ENCODE assay signal across 20 cellular contexts in the genomic region with DNA sequence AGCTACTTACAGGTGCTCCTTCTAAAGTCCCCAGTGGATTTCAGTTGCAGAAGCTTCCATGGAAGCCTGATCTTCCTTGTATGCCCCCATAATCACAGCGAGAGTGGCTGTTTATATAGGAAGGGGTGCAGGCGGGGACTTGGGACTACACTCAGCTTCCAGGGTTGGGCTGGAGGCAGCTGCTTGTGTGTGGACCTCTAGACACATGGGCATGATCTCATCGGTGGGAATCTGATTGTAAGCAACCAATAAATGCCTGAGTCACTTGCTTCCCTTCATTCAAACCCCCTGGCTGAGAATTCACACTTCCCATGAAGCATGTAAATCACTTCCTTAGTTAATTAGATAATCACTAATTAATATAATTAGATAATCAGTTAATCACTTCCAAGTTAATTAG. TPM values are rescaled to one million over a fixed set of nuclear protein-coding genes. Genes with fewer than 3 reads are reported as not detected.
DNase-seq lines count a peak whose midpoint lies in the region; ATAC-seq lines count a peak whose summit lies in the region.
"Had no signal": no experiment of that assay in that cellular context is flagged by ENCODE, and none has a peak within 500 bp of the region (broad histone marks: within the 10 kb centered on the region; RNA-seq: fewer than 3 reads in every experiment).

No MANE protein-coding gene starts in this region.

- no peak for ATAC-seq in GM21825 (IDR thresholded peaks at IDR 0.05; ENCODE audit: unreplicated experiment)
- ATAC-seq in HG03045 (IDR thresholded peaks at IDR 0.05; ENCODE audit: unreplicated experiment), result no peak
- ATAC-seq in sciatic nerve, result no peak
- ATAC-seq: body of pancreas, GM12878 had no signal

- intact Hi-C loops in sciatic nerve (cut with DNase I), result no loop called here

- DNase-seq in A172 (ENCODE audit: low spot score) (peak; percentile 23), GM03348 (ENCODE audit: low spot score) (peak; percentile 22), NCI-H69 (lab: John Stamatoyannopoulos, UW) (peak; percentile 25), glomerular visceral epithelial cell (ENCODE audit: extremely low spot score) (peak; percentile 17), sciatic nerve (ENCODE audit: low spot score) (no peak), NCI-H2107 (lab: John Stamatoyannopoulos, UW) (no peak)
- DNase-seq: activated CD4-positive, alpha-beta memory T cell treated with anti-CD3 and anti-CD28 coated beads for 36 hours; activated T-cell treated with anti-CD3 and anti-CD28 coated beads, Interleukin-2, amount 50 U/mL, for 24 hours; body of pancreas; CD8-positive, alpha-beta memory T cell; cortex of kidney; NCI-H146; NCI-H510A; stimulated activated naive CD4-positive, alpha-beta T cell treated with Interleukin-2 at 50 U/mL for 16 hours had no signal

RNA-seq across cellular contexts. Expression of a gene that starts 1.0 kb away (rescaled TPM):
- not detected in 2 replicates for total RNA-seq in A172 (2014; rRNA removed; shearing (Covaris generic))
- total RNA-seq in sciatic nerve, result not detected
- total RNA-seq: activated CD4-positive, alpha-beta memory T cell treated with anti-CD3 and anti-CD28 coated beads for 36 hours; body of pancreas; CD8-positive, alpha-beta memory T cell; epithelial cell of proximal tubule; glomerular endothelial cell had no signal

RNA-seq across cellular contexts. Expression of a gene that starts 19.1 kb away (rescaled TPM):
- not detected in 2 replicates for total RNA-seq in A172 (2014; rRNA removed; shearing (Covaris generic))
- total RNA-seq in sciatic nerve, result not detected
- total RNA-seq: activated CD4-positive, alpha-beta memory T cell treated with anti-CD3 and anti-CD28 coated beads for 36 hours; body of pancreas; CD8-positive, alpha-beta memory T cell; epithelial cell of proximal tubule; glomerular endothelial cell; GM12878; urinary bladder had no signal

RNA-seq across cellular contexts. Expression of a gene that starts 51.4 kb away (rescaled TPM):
- total RNA-seq in A172 (2014; rRNA removed; shearing (Covaris generic)), result not detected in 2 replicates
- 0.53 TPM for total RNA-seq in sciatic nerve
- total RNA-seq: activated CD4-positive, alpha-beta memory T cell treated with anti-CD3 and anti-CD28 coated beads for 36 hours; CD8-positive, alpha-beta memory T cell; glomerular endothelial cell; GM12878 had no signal

Comparison
In these comparisons a context has a peak if more than half of its experiments do, and no peak if none do; other contexts are left out.
1. DNase-seq: peak in A172 (single experiment), GM03348 (single experiment), NCI-H69 (single experiment) and glomerular visceral epithelial cell (single experiment); none in sciatic nerve (single experiment) and NCI-H2107 (single experiment).